In genomic region chr10:127027786-127028185, GRCh38 we compare ENCODE assay signal across 15 cellular contexts.
DNase-seq lines count a peak whose midpoint lies in the region; ATAC-seq and TF ChIP-seq lines count a peak whose summit lies in the region.
"Had no signal": no experiment of that assay in that cellular context is flagged by ENCODE, and none has a peak within 500 bp of the region (broad histone marks: within the 10 kb centered on the region; RNA-seq: fewer than 3 reads in every experiment).

No MANE protein-coding gene starts in this region.

- H3K9me3 ChIP-seq in SJCRH30 (replicated peaks), result no peaks in the 10 kb centered on the region
- H3K9me3 ChIP-seq in upper lobe of right lung, result no peaks in the 10 kb centered on the region
- no peaks in the 10 kb centered on the region for H3K9me3 ChIP-seq in effector memory CD4-positive, alpha-beta T cell (ENCODE audit: control insufficient read depth, low read length)
- H3K9me3 ChIP-seq: BLaER1 had no signal

- POLR2A ChIA-PET in naive thymus-derived CD8-positive, alpha-beta T cell (lab: Charles Lee), result no interaction called here

- H3K27ac ChIP-seq in SJCRH30 (peak overlapping the region; percentile 65), upper lobe of right lung (no peak overlapping the region)
- no peak overlapping the region for H3K27ac ChIP-seq in effector memory CD4-positive, alpha-beta T cell (ENCODE audit: insufficient read depth, low read length, poor library complexity, severe bottlenecking)
- H3K27ac ChIP-seq: BLaER1 had no signal

- H3K27me3 Mint-ChIP-seq in naive thymus-derived CD8-positive, alpha-beta T cell, result no peaks in the 10 kb centered on the region

- ATAC-seq in upper lobe of right lung, result peak; percentile 9
- no peak for ATAC-seq in naive thymus-derived CD8-positive, alpha-beta T cell
- ATAC-seq: CD8-positive, alpha-beta T cell; GM23338 had no signal

- intact Hi-C loops in upper lobe of right lung (cut with DNase I), result no loop called here

- H3K36me3 Mint-ChIP-seq in naive thymus-derived CD8-positive, alpha-beta T cell, result no peaks in the 10 kb centered on the region
- H3K36me3 Mint-ChIP-seq: CD8-positive, alpha-beta T cell had no signal

- no peaks in the 10 kb centered on the region for H3K9me3 Mint-ChIP-seq in naive thymus-derived CD8-positive, alpha-beta T cell
- H3K9me3 Mint-ChIP-seq: CD8-positive, alpha-beta T cell; GM23338 had no signal

- H3K27me3 ChIP-seq in SJCRH30 (no peaks in the 10 kb centered on the region), upper lobe of right lung (no peaks in the 10 kb centered on the region)
- H3K27me3 ChIP-seq in effector memory CD4-positive, alpha-beta T cell (replicated peaks; ENCODE audit: control insufficient read depth, insufficient read depth, low read length, poor library complexity, severe bottlenecking), result no peaks in the 10 kb centered on the region
- H3K27me3 ChIP-seq: BLaER1 had no signal

- H3K4me3 Mint-ChIP-seq in naive thymus-derived CD8-positive, alpha-beta T cell, result no peak overlapping the region
- H3K4me3 Mint-ChIP-seq: CD8-positive, alpha-beta T cell; GM23338 had no signal

- H3K4me1 Mint-ChIP-seq in naive thymus-derived CD8-positive, alpha-beta T cell, result no peaks in the 10 kb centered on the region
- H3K4me1 Mint-ChIP-seq: GM23338 had no signal

- no peak for TF ChIP-seq CTCF in upper lobe of right lung (IDR thresholded peaks at IDR 0.05)

- no peak overlapping the region for H3K27ac Mint-ChIP-seq in naive thymus-derived CD8-positive, alpha-beta T cell
- H3K27ac Mint-ChIP-seq: CD8-positive, alpha-beta T cell; GM23338 had no signal

- H3K4me1 ChIP-seq in SJCRH30 (peaks cover 15% of the 10 kb centered on the region), upper lobe of right lung (no peaks in the 10 kb centered on the region)
- no peaks in the 10 kb centered on the region for H3K4me1 ChIP-seq in effector memory CD4-positive, alpha-beta T cell (ENCODE audit: control insufficient read depth, insufficient read depth, low read length, poor library complexity, severe bottlenecking)
- H3K4me1 ChIP-seq: BLaER1 had no signal

- H3K36me3 ChIP-seq in SJCRH30, result peaks cover 35% of the 10 kb centered on the region
- H3K36me3 ChIP-seq in upper lobe of right lung, result peaks cover 64% of the 10 kb centered on the region
- no peaks in the 10 kb centered on the region for H3K36me3 ChIP-seq in effector memory CD4-positive, alpha-beta T cell (ENCODE audit: control insufficient read depth, insufficient read depth, low read length)
- H3K36me3 ChIP-seq: BLaER1 had no signal

- DNase-seq in SJCRH30 (peak; percentile 94), left kidney (ENCODE audit: low read depth, low spot score) (peak; percentile 15), myocyte (ENCODE audit: low read depth) (peak; percentile 52), upper lobe of right lung (no peak), amygdala (lab: John Stamatoyannopoulos, UW) (no peak)
- DNase-seq in naive thymus-derived CD8-positive, alpha-beta T cell, result no peak
- DNase-seq in effector memory CD4-positive, alpha-beta T cell, result no peak
- DNase-seq: 8988T, Calu3, DMS79 treated with DMSO at 0.1 percent for 48 hours, GF-D8, HCEC 1CT had no signal

- H3K4me3 ChIP-seq in SJCRH30 (no peak overlapping the region), upper lobe of right lung (no peak overlapping the region)
- no peak overlapping the region for H3K4me3 ChIP-seq in effector memory CD4-positive, alpha-beta T cell (ENCODE audit: insufficient read depth, low read depth, low read length, poor library complexity, severe bottlenecking)
- H3K4me3 ChIP-seq: BLaER1, GM23338 had no signal

Comparison
In these comparisons a context has a peak if more than half of its experiments do, and no peak if none do; other contexts are left out.
1. DNase-seq: peak in SJCRH30 (2 of 2), left kidney (single experiment) and myocyte (single experiment); none in upper lobe of right lung (single experiment), amygdala (0 of 56), naive thymus-derived CD8-positive, alpha-beta T cell (0 of 10) and effector memory CD4-positive, alpha-beta T cell (0 of 3).